ENCODE assay signal across 1 cellular context in the genomic region with DNA sequence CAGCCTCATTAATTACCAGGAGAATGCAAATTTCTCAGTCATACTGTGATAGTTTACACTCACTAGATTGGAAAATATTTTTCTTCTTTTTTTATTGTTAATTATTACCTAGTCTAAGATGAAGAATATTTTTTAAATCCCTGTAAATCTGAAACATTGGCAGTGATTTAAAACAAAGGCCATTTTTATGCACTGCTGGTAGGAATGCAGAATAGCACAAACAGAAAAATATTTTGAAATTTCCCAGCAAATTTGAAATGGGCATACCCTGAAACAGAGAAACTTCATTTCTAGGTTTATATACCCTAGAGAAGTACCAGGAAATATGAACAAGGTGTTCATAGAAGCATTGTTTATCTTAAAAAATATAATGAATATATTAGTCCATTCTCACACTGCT.
TF ChIP-seq lines count a peak whose summit lies in the region.

No MANE protein-coding gene starts in this region.

TF ChIP-seq in SK-N-SH, 30 proteins besides CTCF, POLR2A, EP300 and RAD21 (continued from another document):
- TF ChIP-seq, protein P1, sequence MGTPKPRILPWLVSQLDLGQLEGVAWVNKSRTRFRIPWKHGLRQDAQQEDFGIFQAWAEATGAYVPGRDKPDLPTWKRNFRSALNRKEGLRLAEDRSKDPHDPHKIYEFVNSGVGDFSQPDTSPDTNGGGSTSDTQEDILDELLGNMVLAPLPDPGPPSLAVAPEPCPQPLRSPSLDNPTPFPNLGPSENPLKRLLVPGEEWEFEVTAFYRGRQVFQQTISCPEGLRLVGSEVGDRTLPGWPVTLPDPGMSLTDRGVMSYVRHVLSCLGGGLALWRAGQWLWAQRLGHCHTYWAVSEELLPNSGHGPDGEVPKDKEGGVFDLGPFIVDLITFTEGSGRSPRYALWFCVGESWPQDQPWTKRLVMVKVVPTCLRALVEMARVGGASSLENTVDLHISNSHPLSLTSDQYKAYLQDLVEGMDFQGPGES (IDR thresholded peaks at IDR 0.05; ENCODE audit: low read depth, low read length) = no peak
- TF ChIP-seq MXI1 (IDR thresholded peaks at IDR 0.05; ENCODE audit: low read depth, low read length) (no peak), GATA2 (CRISPR knock-in tag; IDR thresholded peaks at IDR 0.05) (no peak)
TF ChIP-seq in SK-N-SH: peak in this region for 0.
